ENCODE assay signal across 9 cellular contexts in the genomic region with DNA sequence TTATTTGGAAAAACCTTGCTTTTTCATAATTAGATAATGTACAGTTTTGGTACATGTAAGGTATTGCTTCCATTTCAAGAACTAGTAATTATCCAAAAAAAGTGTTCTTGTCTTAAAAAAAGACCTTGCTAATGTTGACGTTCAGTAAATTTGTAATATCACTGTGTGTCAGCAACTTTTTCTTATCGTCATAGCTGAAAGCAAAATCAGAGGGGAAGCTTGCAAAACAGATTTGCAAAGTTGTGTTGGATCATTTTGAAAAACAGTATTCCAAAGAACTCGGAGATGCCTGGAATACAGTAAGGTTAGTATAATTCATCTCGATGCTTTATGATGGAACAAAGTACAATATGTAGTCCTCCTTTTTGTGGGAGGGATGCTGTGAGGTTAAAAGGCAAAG. TPM values are rescaled to one million over a fixed set of nuclear protein-coding genes. Genes with fewer than 3 reads are reported as not detected.
A peak's percentile ranks its signal among the peaks of the same experiment; 100 is the strongest.
DNase-seq lines count a peak whose midpoint lies in the region; ATAC-seq and TF ChIP-seq lines count a peak whose summit lies in the region.
"Had no signal": no experiment of that assay in that cellular context is flagged by ENCODE, and none has a peak within 500 bp of the region (broad histone marks: within the 10 kb centered on the region; RNA-seq: fewer than 3 reads in every experiment).

No MANE protein-coding gene starts in this region.

- no peak overlapping the region for H3K27ac ChIP-seq in SK-N-MC

- peak overlapping the region; percentile 89 for H3K4me3 Mint-ChIP-seq in activated CD4-positive, alpha-beta T cell treated with anti-CD3 and anti-CD28 coated beads, Interleukin-2, amount 10 ng/mL, durations not matched to agents 7 days and 5 days
- peak overlapping the region; percentile 98 for H3K4me3 Mint-ChIP-seq in stimulated activated naive B cell treated with anti-CD40 and anti-IgM and Interleukin-4, amounts not matched to agents 10 μg/mL and 1 μg/mL and 100 μg/mL, for 72 hours

- POLR2A ChIA-PET in activated CD4-positive, alpha-beta T cell treated with anti-CD3 and anti-CD28 coated beads, Interleukin-2, amount 10 ng/mL, durations not matched to agents 7 days and 5 days (lab: Charles Lee): no interaction called here

- H3K36me3 ChIP-seq in SK-N-MC (ENCODE audit: insufficient read depth, low read length): peaks cover 20% of the 10 kb centered on the region

- peak overlapping the region; percentile 97 for H3K27ac Mint-ChIP-seq in activated CD4-positive, alpha-beta T cell treated with anti-CD3 and anti-CD28 coated beads, Interleukin-2, amount 10 ng/mL, durations not matched to agents 7 days and 5 days
- H3K27ac Mint-ChIP-seq in stimulated activated naive B cell treated with anti-CD40 and anti-IgM and Interleukin-4, amounts not matched to agents 10 μg/mL and 1 μg/mL and 100 μg/mL, for 72 hours: peak overlapping the region; percentile 100

- peaks cover 12% of the 10 kb centered on the region for H3K9me3 Mint-ChIP-seq in activated CD4-positive, alpha-beta T cell treated with anti-CD3 and anti-CD28 coated beads, Interleukin-2, amount 10 ng/mL, durations not matched to agents 7 days and 5 days
- peaks cover 0 to 4% of the 10 kb centered on the region in 2 donors for H3K9me3 Mint-ChIP-seq in stimulated activated naive B cell treated with anti-CD40 and anti-IgM and Interleukin-4, amounts not matched to agents 10 μg/mL and 1 μg/mL and 100 μg/mL, for 72 hours

- DNase-seq in activated CD4-positive, alpha-beta T cell treated with anti-CD3 and anti-CD28 coated beads, Interleukin-2, amount 10 ng/mL, durations not matched to agents 7 days and 5 days: no peak
- no peak for DNase-seq in activated CD4-positive, alpha-beta T cell treated with anti-CD3 and anti-CD28 coated beads for 48 hours
- no peak for DNase-seq in SK-N-MC (ENCODE audit: low read depth, low spot score)
- peak; percentile 28 for DNase-seq in fibroblast of mammary gland (ENCODE audit: low read depth)
- no peak for DNase-seq in stimulated activated naive B cell treated with anti-CD40 and anti-IgM and Interleukin-4, amounts not matched to agents 10 μg/mL and 1 μg/mL and 100 μg/mL, for 72 hours
- DNase-seq in NCI-H526 (lab: John Stamatoyannopoulos, UW): no peak
- no peak for DNase-seq in SHP77 (lab: John Stamatoyannopoulos, UW)
- DNase-seq in hepatic stellate cell (ENCODE audit: low spot score): no peak
- DNase-seq: NCI-H2081 had no signal

- peaks cover 58% of the 10 kb centered on the region for H3K36me3 Mint-ChIP-seq in activated CD4-positive, alpha-beta T cell treated with anti-CD3 and anti-CD28 coated beads, Interleukin-2, amount 10 ng/mL, durations not matched to agents 7 days and 5 days (ENCODE audit: low read depth)
- H3K36me3 Mint-ChIP-seq in stimulated activated naive B cell treated with anti-CD40 and anti-IgM and Interleukin-4, amounts not matched to agents 10 μg/mL and 1 μg/mL and 100 μg/mL, for 72 hours: peaks cover 25 to 32% of the 10 kb centered on the region in 2 donors

- no peaks in the 10 kb centered on the region for H3K9me3 ChIP-seq in SK-N-MC (ENCODE audit: low read depth, low read length)

- CTCF ChIA-PET in activated CD4-positive, alpha-beta T cell treated with anti-CD3 and anti-CD28 coated beads, Interleukin-2, amount 10 ng/mL, durations not matched to agents 7 days and 5 days (lab: Charles Lee): no interaction called here

- no peak for ATAC-seq in stimulated activated naive B cell treated with anti-CD40 and anti-IgM and Interleukin-4, amounts not matched to agents 10 μg/mL and 1 μg/mL and 100 μg/mL, for 72 hours (replicated peaks)

- TF ChIP-seq CTCF in fibroblast of mammary gland (conservative IDR thresholded peaks at IDR 0.05; ENCODE audit: control insufficient read depth, insufficient read depth, low read depth, low read length): no peak

- peak overlapping the region; percentile 92 for H3K4me3 ChIP-seq in SK-N-MC
- peak overlapping the region; percentile 78 for H3K4me3 ChIP-seq in fibroblast of mammary gland (ENCODE audit: control insufficient read depth, low read depth, low read length)

- no peaks in the 10 kb centered on the region for H3K27me3 Mint-ChIP-seq in activated CD4-positive, alpha-beta T cell treated with anti-CD3 and anti-CD28 coated beads, Interleukin-2, amount 10 ng/mL, durations not matched to agents 7 days and 5 days
- H3K27me3 Mint-ChIP-seq in stimulated activated naive B cell treated with anti-CD40 and anti-IgM and Interleukin-4, amounts not matched to agents 10 μg/mL and 1 μg/mL and 100 μg/mL, for 72 hours: no peaks in the 10 kb centered on the region

- peaks cover 49% of the 10 kb centered on the region for H3K4me1 Mint-ChIP-seq in activated CD4-positive, alpha-beta T cell treated with anti-CD3 and anti-CD28 coated beads, Interleukin-2, amount 10 ng/mL, durations not matched to agents 7 days and 5 days
- H3K4me1 Mint-ChIP-seq in stimulated activated naive B cell treated with anti-CD40 and anti-IgM and Interleukin-4, amounts not matched to agents 10 μg/mL and 1 μg/mL and 100 μg/mL, for 72 hours: peaks cover 22 to 53% of the 10 kb centered on the region in 2 donors

- H3K9ac ChIP-seq in SK-N-MC (ENCODE audit: insufficient read length): peak overlapping the region; percentile 100

RNA-seq across cellular contexts. Expression of a gene that starts 1.4 kb away (rescaled TPM):
- total RNA-seq in activated CD4-positive, alpha-beta T cell treated with anti-CD3 and anti-CD28 coated beads, Interleukin-2, amount 10 ng/mL, durations not matched to agents 7 days and 5 days: 10 to 100 TPM; 14.0 to 16.6 TPM

RNA-seq across cellular contexts. Expression of a gene that starts 1.5 kb away (rescaled TPM):
- total RNA-seq in activated CD4-positive, alpha-beta T cell treated with anti-CD3 and anti-CD28 coated beads, Interleukin-2, amount 10 ng/mL, durations not matched to agents 7 days and 5 days: 1 to 10 TPM; 8.4 to 9.0 TPM

RNA-seq across cellular contexts. Expression of a gene that starts 35.8 kb away (rescaled TPM):
- total RNA-seq in activated CD4-positive, alpha-beta T cell treated with anti-CD3 and anti-CD28 coated beads, Interleukin-2, amount 10 ng/mL, durations not matched to agents 7 days and 5 days: not detected
